8 cellular contexts compared by ENCODE assay signal in genomic region chr10:42952358-42952757, GRCh38.
DNase-seq lines count a peak whose midpoint lies in the region; ATAC-seq, FAIRE-seq and TF ChIP-seq lines count a peak whose summit lies in the region.

No MANE protein-coding gene starts in this region.

- ATAC-seq in HG02981 (IDR thresholded peaks at IDR 0.05; ENCODE audit: unreplicated experiment) = no peak
- no peak for ATAC-seq in stimulated activated naive B cell treated with anti-CD40 and anti-IgM and Interleukin-4, amounts not matched to agents 10 μg/mL and 1 μg/mL and 100 μg/mL, for 72 hours (replicated peaks)
- ATAC-seq in SK-N-SH treated with all-trans-retinoic acid at 6 μM for 48 hours = no peak

- WGBS in mesenchymal stem cell = 4% methylated on average over 14 of the region's 14 CpGs

- H3K4me2 ChIP-seq in mesenchymal stem cell (ENCODE audit: low read length, poor library complexity, severe bottlenecking) = no peak overlapping the region

- no peak overlapping the region for H3K4me3 Mint-ChIP-seq in immature natural killer cell
- no peak overlapping the region for H3K4me3 Mint-ChIP-seq in stimulated activated naive B cell treated with anti-CD40 and anti-IgM and Interleukin-4, amounts not matched to agents 10 μg/mL and 1 μg/mL and 100 μg/mL, for 72 hours

- H3K9me3 Mint-ChIP-seq in immature natural killer cell = no peaks in the 10 kb centered on the region
- peaks cover 0 to 5% of the 10 kb centered on the region in 2 donors for H3K9me3 Mint-ChIP-seq in stimulated activated naive B cell treated with anti-CD40 and anti-IgM and Interleukin-4, amounts not matched to agents 10 μg/mL and 1 μg/mL and 100 μg/mL, for 72 hours

- H3K18ac ChIP-seq in mesenchymal stem cell (ENCODE audit: low read depth in 1 of 2, low read length in 2 of 2) = no peak overlapping the region

- H2BK12ac ChIP-seq in mesenchymal stem cell (ENCODE audit: low read length in 2 of 2) = no peak overlapping the region

- peak; percentile 8 for FAIRE-seq in endometrium (lab: Jason Lieb, UNC)

- H4K8ac ChIP-seq in mesenchymal stem cell (ENCODE audit: low read length) = no peak overlapping the region

- no peak overlapping the region for H2AFZ ChIP-seq in mesenchymal stem cell (ENCODE audit: low read depth, low read length)

- no peak overlapping the region for H2BK15ac ChIP-seq in mesenchymal stem cell (ENCODE audit: low read depth, poor library complexity, severe bottlenecking)

- no peak overlapping the region for H2AK5ac ChIP-seq in mesenchymal stem cell (ENCODE audit: low read length, severe bottlenecking)

- no peaks in the 10 kb centered on the region for H3K27me3 ChIP-seq in BE2C
- peaks cover 39 to 43% of the 10 kb centered on the region in 2 experiments for H3K27me3 ChIP-seq in mesenchymal stem cell (ENCODE audit: control insufficient read depth in 1 of 2, insufficient read depth in 1 of 2, low read length in 2 of 2)

- H3K79me1 ChIP-seq in mesenchymal stem cell (replicated peaks; ENCODE audit: low read length, poor library complexity, severe bottlenecking) = no peaks in the 10 kb centered on the region

- no peaks in the 10 kb centered on the region for H3K36me3 ChIP-seq in BE2C
- no peaks in the 10 kb centered on the region for H3K36me3 ChIP-seq in mesenchymal stem cell (ENCODE audit: control insufficient read depth in 1 of 2, insufficient read depth in 2 of 2, low read depth in 1 of 2, low read length in 2 of 2)

- peaks cover 0 to 3% (median 2%) of the 10 kb centered on the region in 3 donors for H3K27me3 Mint-ChIP-seq in immature natural killer cell (ENCODE audit: low read depth in 3 of 3)
- no peaks in the 10 kb centered on the region for H3K27me3 Mint-ChIP-seq in stimulated activated naive B cell treated with anti-CD40 and anti-IgM and Interleukin-4, amounts not matched to agents 10 μg/mL and 1 μg/mL and 100 μg/mL, for 72 hours

- TF ChIP-seq CTCF in BE2C (IDR thresholded peaks at IDR 0.05; ENCODE audit: low read depth, low read length) = peak; percentile 21; the same call in 1 of the 2 replicates
- no peak for TF ChIP-seq CTCF in LNCaP clone FGC (IDR thresholded peaks at IDR 0.05; ENCODE audit: control insufficient read depth, extremely low read depth, insufficient read depth)

- H3K9ac ChIP-seq in mesenchymal stem cell (ENCODE audit: low read length) = no peak overlapping the region

- no peak overlapping the region for H2BK5ac ChIP-seq in mesenchymal stem cell (ENCODE audit: low read depth, low read length, poor library complexity, severe bottlenecking)

- H3K4me1 Mint-ChIP-seq in immature natural killer cell = no peaks in the 10 kb centered on the region
- no peaks in the 10 kb centered on the region for H3K4me1 Mint-ChIP-seq in stimulated activated naive B cell treated with anti-CD40 and anti-IgM and Interleukin-4, amounts not matched to agents 10 μg/mL and 1 μg/mL and 100 μg/mL, for 72 hours

- DNase-seq in BE2C = peak; percentile 82
- DNase-seq in LNCaP clone FGC (ENCODE audit: low read depth) = peak; percentile 26
- peak; percentile 8 for DNase-seq in mesenchymal stem cell
- DNase-seq in immature natural killer cell = no peak
- no peak for DNase-seq in stimulated activated naive B cell treated with anti-CD40 and anti-IgM and Interleukin-4, amounts not matched to agents 10 μg/mL and 1 μg/mL and 100 μg/mL, for 72 hours

- no peaks in the 10 kb centered on the region; the same call in 1 of the 2 replicates for H3K9me3 ChIP-seq in BE2C
- no peaks in the 10 kb centered on the region for H3K9me3 ChIP-seq in mesenchymal stem cell (ENCODE audit: control insufficient read depth, low read length)

- H2BK120ac ChIP-seq in mesenchymal stem cell (ENCODE audit: low read depth, low read length) = no peak overlapping the region

- H3K14ac ChIP-seq in mesenchymal stem cell (ENCODE audit: low read length in 2 of 2) = peak overlapping the region in 1 of 2 experiments; percentile 48

- H3K4ac ChIP-seq in mesenchymal stem cell (ENCODE audit: low read depth in 1 of 2, low read length in 2 of 2) = no peak overlapping the region

- H3K4me1 ChIP-seq in BE2C (peaks cover 9% of the 10 kb centered on the region), mesenchymal stem cell (ENCODE audit: control insufficient read depth, insufficient read depth, low read depth, low read length) (peaks cover 11% of the 10 kb centered on the region)

- no peaks in the 10 kb centered on the region for H3K36me3 Mint-ChIP-seq in immature natural killer cell
- H3K36me3 Mint-ChIP-seq in stimulated activated naive B cell treated with anti-CD40 and anti-IgM and Interleukin-4, amounts not matched to agents 10 μg/mL and 1 μg/mL and 100 μg/mL, for 72 hours = no peaks in the 10 kb centered on the region

- H3K23ac ChIP-seq in mesenchymal stem cell (ENCODE audit: low read length in 2 of 2) = no peak overlapping the region

- H3K27ac ChIP-seq in mesenchymal stem cell (ENCODE audit: low read length, poor library complexity, severe bottlenecking) = no peak overlapping the region

- no peak overlapping the region for H3K27ac Mint-ChIP-seq in immature natural killer cell
- H3K27ac Mint-ChIP-seq in stimulated activated naive B cell treated with anti-CD40 and anti-IgM and Interleukin-4, amounts not matched to agents 10 μg/mL and 1 μg/mL and 100 μg/mL, for 72 hours = no peak overlapping the region

- H3K4me3 ChIP-seq in BE2C (ENCODE audit: low read depth, low read length) (no peak overlapping the region), LNCaP clone FGC (ENCODE audit: low read depth, low read length) (no peak overlapping the region), mesenchymal stem cell (ENCODE audit: insufficient read depth in 1 of 2, low read depth in 1 of 2, low read length in 2 of 2) (no peak overlapping the region)

- H4K91ac ChIP-seq in mesenchymal stem cell (ENCODE audit: low read length) = no peak overlapping the region

TF ChIP-seq in SK-N-SH treated with all-trans-retinoic acid at 6 μM for 48 hours, 23 proteins besides CTCF, POLR2A, EP300 and RAD21 (continues in another document):
- TF ChIP-seq POU6F1 (CRISPR knock-in tag; IDR thresholded peaks at IDR 0.05; ENCODE audit: borderline replicate concordance, low read depth) = no peak
- TF ChIP-seq ZC3H10 (CRISPR knock-in tag; IDR thresholded peaks at IDR 0.05) = no peak
- TF ChIP-seq TSHZ2 (CRISPR knock-in tag; IDR thresholded peaks at IDR 0.05) = no peak
- no peak for TF ChIP-seq ESRRG (CRISPR knock-in tag; IDR thresholded peaks at IDR 0.05)
- no peak for TF ChIP-seq BACH2 (CRISPR knock-in tag; IDR thresholded peaks at IDR 0.05; ENCODE audit: borderline replicate concordance)
- TF ChIP-seq ARNTL (CRISPR knock-in tag; IDR thresholded peaks at IDR 0.05; ENCODE audit: borderline replicate concordance, low read depth) = no peak
- TF ChIP-seq PPARA (CRISPR knock-in tag; IDR thresholded peaks at IDR 0.05; ENCODE audit: borderline replicate concordance) = no peak
- no peak for TF ChIP-seq TOX (CRISPR knock-in tag; IDR thresholded peaks at IDR 0.05; ENCODE audit: borderline replicate concordance)
- TF ChIP-seq PATZ1 (CRISPR knock-in tag; IDR thresholded peaks at IDR 0.05; ENCODE audit: borderline replicate concordance) = no peak

Comparison
In these comparisons a context has a peak if more than half of its experiments do, and no peak if none do; other contexts are left out.
1. DNase-seq: peak in BE2C (single experiment), LNCaP clone FGC (single experiment) and mesenchymal stem cell (single experiment); none in immature natural killer cell (0 of 3) and stimulated activated naive B cell treated with anti-CD40 and anti-IgM and Interleukin-4, amounts not matched to agents 10 μg/mL and 1 μg/mL and 100 μg/mL, for 72 hours (single experiment).